9 cellular contexts compared by ENCODE assay signal in the genomic region with DNA sequence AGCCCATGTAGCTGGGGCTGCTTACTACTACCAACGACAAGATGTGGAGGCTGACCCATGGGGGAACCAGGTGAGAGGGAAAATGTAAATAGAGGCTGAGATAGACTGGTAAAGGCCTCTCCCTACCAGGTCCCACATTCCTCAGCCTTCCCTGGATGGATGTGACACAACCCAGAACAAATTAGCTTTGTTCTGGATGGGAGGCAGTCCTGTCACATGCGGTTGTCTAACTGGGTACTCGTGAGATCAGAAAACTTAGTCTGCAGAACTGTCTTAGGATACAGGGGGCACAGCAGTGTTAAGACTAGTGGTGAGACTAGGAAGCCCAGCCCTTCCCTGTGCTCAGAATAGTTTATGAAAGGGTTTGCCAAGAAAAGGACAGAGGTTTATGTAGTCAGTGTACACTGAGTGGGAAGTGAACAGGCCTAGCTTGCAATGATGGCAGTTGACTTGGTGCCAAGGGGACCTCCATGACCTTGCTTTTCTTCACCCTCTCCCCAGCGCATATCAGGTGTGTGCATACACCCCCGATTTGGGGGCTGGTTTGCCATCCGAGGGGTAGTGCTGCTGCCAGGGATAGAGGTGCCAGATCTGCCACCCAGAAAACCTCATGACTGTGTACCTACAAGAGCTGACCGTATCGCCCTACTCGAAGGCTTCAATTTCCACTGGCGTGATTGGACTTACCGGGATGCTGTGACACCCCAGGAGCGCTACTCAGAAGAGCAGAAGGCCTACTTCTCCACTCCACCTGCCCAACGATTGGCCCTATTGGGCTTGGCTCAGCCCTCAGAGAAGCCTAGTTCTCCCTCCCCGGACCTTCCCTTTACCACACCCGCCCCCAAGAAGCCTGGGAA.
DNase-seq lines count a peak whose midpoint lies in the region; ATAC-seq and TF ChIP-seq lines count a peak whose summit lies in the region.
"Had no signal": no experiment of that assay in that cellular context is flagged by ENCODE, and none has a peak within 500 bp of the region (broad histone marks: within the 10 kb centered on the region; RNA-seq: fewer than 3 reads in every experiment).

No MANE protein-coding gene starts in this region.

- peak overlapping the region; percentile 52 for H3K27ac Mint-ChIP-seq in activated naive CD8-positive, alpha-beta T cell

- no peak overlapping the region for H3K4me3 Mint-ChIP-seq in activated naive CD8-positive, alpha-beta T cell

- TF ChIP-seq CTCF in 22Rv1 (IDR thresholded peaks at IDR 0.05), result no peak

- in situ Hi-C loops in GM18951 (cut with MboI; ENCODE audit: low sequenced_read_pairs, unreplicated experiment), result loop anchor here (5.0 kb wide), 1 partner anchor 64 kb away; no protein-coding TSS in a partner anchor

- peaks cover 5% of the 10 kb centered on the region for H3K36me3 Mint-ChIP-seq in activated naive CD8-positive, alpha-beta T cell

- peak; percentile 36 for TF ChIP-seq POLR2A in GM18951 (IDR thresholded peaks at IDR 0.05; ENCODE audit: extremely low read depth, insufficient read depth, insufficient read length)

- H3K4me1 Mint-ChIP-seq in activated naive CD8-positive, alpha-beta T cell (ENCODE audit: low read depth), result peaks cover 2% of the 10 kb centered on the region

- no peaks in the 10 kb centered on the region for H3K27me3 Mint-ChIP-seq in activated naive CD8-positive, alpha-beta T cell

- no peaks in the 10 kb centered on the region for H3K9me3 Mint-ChIP-seq in activated naive CD8-positive, alpha-beta T cell (ENCODE audit: low read depth)

- ATAC-seq in GM19395 (IDR thresholded peaks at IDR 0.05; ENCODE audit: unreplicated experiment), result no peak
- no peak for ATAC-seq in HG02623 (IDR thresholded peaks at IDR 0.05; ENCODE audit: unreplicated experiment)

- DNase-seq in iris pigment epithelial cell (ENCODE audit: low read depth) (peak; percentile 44), OCI-M2 (lab: John Stamatoyannopoulos, UW; ENCODE audit: unreplicated experiment) (no peak), hepatic stellate cell (ENCODE audit: low spot score) (no peak)
- DNase-seq: dermis blood vessel endothelial cell had no signal

- H3K27ac ChIP-seq in 22Rv1, result peak overlapping the region; percentile 9; the same call in 1 of the 2 replicates
